In genomic region chr20:62804632-62805364, GRCh38 we compare ENCODE assay signal across 8 cellular contexts. TPM values are rescaled to one million over a fixed set of nuclear protein-coding genes. Genes with fewer than 3 reads are reported as not detected.
A peak's percentile ranks its signal among the peaks of the same experiment; 100 is the strongest.
DNase-seq lines count a peak whose midpoint lies in the region; ATAC-seq, FAIRE-seq and TF ChIP-seq lines count a peak whose summit lies in the region.

Gene OGFR (plus strand): TSS chr20:62804835. CDS start chr20:62804860, 25 bp downstream.

- H3K9me3 Mint-ChIP-seq in activated B cell treated with CpG ODN at 0.5 μM for 24 hours: no peaks in the 10 kb centered on the region

- H3K27ac ChIP-seq in 22Rv1: peak within 1 kb of the TSS; percentile 52
- H3K27ac ChIP-seq in caudate nucleus (ENCODE audit: low read depth, low read length): peak within 1 kb of the TSS; percentile 83
- H3K27ac ChIP-seq in kidney (ENCODE audit: low read depth in 2 of 2, low read length in 2 of 2): peak within 1 kb of the TSS; percentile 45 to 67

- TF ChIP-seq CTCF in 22Rv1 (IDR thresholded peaks at IDR 0.05) (no peak), LNCaP clone FGC (IDR thresholded peaks at IDR 0.05; ENCODE audit: control insufficient read depth, extremely low read depth, insufficient read depth) (no peak), activated B cell treated with CpG ODN at 0.5 μM for 24 hours (IDR thresholded peaks at IDR 0.05) (no peak), kidney (IDR thresholded peaks at IDR 0.05; ENCODE audit: borderline replicate concordance, extremely low read depth, insufficient read depth) (no peak)

- H3K9ac ChIP-seq in kidney (ENCODE audit: low read length in 2 of 2): peak within 1 kb of the TSS; percentile 54 to 75

- H3K4me1 Mint-ChIP-seq in activated B cell treated with CpG ODN at 0.5 μM for 24 hours: peaks cover 31% of the 10 kb centered on the region

- ATAC-seq in activated B cell treated with CpG ODN at 0.5 μM for 24 hours (ENCODE audit: low read depth): peak; percentile 66
- no peak for ATAC-seq in GM18861 (IDR thresholded peaks at IDR 0.05; ENCODE audit: unreplicated experiment)

- H3K36me3 ChIP-seq in kidney (ENCODE audit: control insufficient read depth in 1 of 2, insufficient read depth in 2 of 2, low read length in 2 of 2): peaks cover 8 to 9% of the 10 kb centered on the region in 2 donors

- intact Hi-C loops in activated B cell treated with CpG ODN at 0.5 μM for 24 hours (cut with micrococcal nuclease) (loop anchor here (1.0 to 5.0 kb wide), 4 partner anchors 8 to 418 kb away; partner anchors contain the start of genes BHLHE23, MRGBP and RPS21), kidney (cut with DNase I) (loop anchor here (10.0 kb wide), 1 partner anchor 140 kb away; no protein-coding TSS in a partner anchor)

- H3K9me3 ChIP-seq in kidney (ENCODE audit: control insufficient read depth in 1 of 2, low read length in 2 of 2): no peaks in the 10 kb centered on the region

- FAIRE-seq in GM18507 (lab: Jason Lieb, UNC): no peak
- FAIRE-seq in kidney (lab: Jason Lieb, UNC): no peak

- H3K4me1 ChIP-seq in kidney (ENCODE audit: control insufficient read depth in 1 of 2, insufficient read depth in 1 of 2, low read depth in 1 of 2, low read length in 2 of 2): peaks cover 12 to 16% of the 10 kb centered on the region in 2 donors

- CTCF ChIA-PET in activated B cell treated with CpG ODN at 0.5 μM for 24 hours (lab: Charles Lee): interaction anchor here (0.9 to 1.3 kb wide), 2 partner anchors 11 to 305 kb away, joined by 3 read pairs; no protein-coding TSS in a partner anchor

- H3K27ac Mint-ChIP-seq in activated B cell treated with CpG ODN at 0.5 μM for 24 hours: peak within 1 kb of the TSS; percentile 94

- H3K27me3 Mint-ChIP-seq in activated B cell treated with CpG ODN at 0.5 μM for 24 hours: no peaks in the 10 kb centered on the region

- POLR2A ChIA-PET in activated B cell treated with CpG ODN at 0.5 μM for 24 hours (lab: Charles Lee): interaction anchor here (0.6 to 3.6 kb wide), 5 partner anchors 10 to 153 kb away, joined by 3 to 56 read pairs (median 3); partner anchors contain the start of genes MRGBP and TCFL5

- DNase-seq in GM18507 (ENCODE audit: extremely low spot score, insufficient read length, low read depth) (peak; percentile 78), LNCaP clone FGC (ENCODE audit: low read depth) (no peak), activated B cell treated with CpG ODN at 0.5 μM for 24 hours (peak; percentile 72), caudate nucleus (lab: John Stamatoyannopoulos, UW) (peak in 37 of 61 donors; percentile 12 to 74 (median 46)), kidney (peak; percentile 91)
- DNase-seq in stimulated activated CD4-positive, alpha-beta T cell treated with anti-CD3 and anti-CD28 coated beads, Interleukin-1b, Interleukin-23, amount 100 ng/mL, for 1 hour (ENCODE audit: low read depth in 2 of 2): peak; percentile 32 to 49

- peaks cover 47% of the 10 kb centered on the region for H3K36me3 Mint-ChIP-seq in activated B cell treated with CpG ODN at 0.5 μM for 24 hours (ENCODE audit: low read depth)

- peak within 1 kb of the TSS; percentile 92 for H3K4me3 Mint-ChIP-seq in activated B cell treated with CpG ODN at 0.5 μM for 24 hours

- H3K4me3 ChIP-seq in LNCaP clone FGC (ENCODE audit: low read depth, low read length) (peak within 1 kb of the TSS; percentile 68), kidney (ENCODE audit: low read length in 2 of 2) (peak within 1 kb of the TSS; percentile 67 to 76)

RNA-seq across cellular contexts. Expression of gene OGFR, which starts in this region (rescaled TPM):
- 74.6 and 78.9 TPM in 2 replicates for total RNA-seq in activated B cell treated with CpG ODN at 0.5 μM for 24 hours
- 46.8 TPM for total RNA-seq in kidney
- polyA plus RNA-seq in kidney (ENCODE audit: insufficient read depth, low read depth, low replicate concordance): 33.7 TPM
